ENCODE assay signal across 28 cellular contexts in genomic region chr5:45799388-45799787, GRCh38.
"Had no signal": no experiment of that assay in that cellular context is flagged by ENCODE, and none has a peak within 500 bp of the region (broad histone marks: within the 10 kb centered on the region; RNA-seq: fewer than 3 reads in every experiment).

No MANE protein-coding gene starts in this region.

- H3K27me3 ChIP-seq: colonic mucosa, dorsolateral prefrontal cortex, esophagus muscularis mucosa, esophagus squamous epithelium, foreskin keratinocyte, gastrocnemius medialis, gastroesophageal sphincter, heart left ventricle, heart right ventricle, hepatocyte had no signal

- H3K9me3 ChIP-seq: colonic mucosa, gastrocnemius medialis had no signal

- H3K4me2 ChIP-seq: hepatocyte had no signal

- DNase-seq: colonic mucosa; cortex of kidney; dermis blood vessel endothelial cell; dorsolateral prefrontal cortex; effector CD4-positive, alpha-beta T cell; effector CD8-positive, alpha-beta T cell; effector memory CD4-positive, alpha-beta T cell; effector memory CD8-positive, alpha-beta T cell; endodermal cell; erythroblast; esophagus squamous epithelium; foreskin fibroblast; foreskin keratinocyte; foreskin melanocyte; gastrocnemius medialis; glutamatergic neuron; head of caudate nucleus; heart left ventricle; heart right ventricle had no signal

- H3K27ac ChIP-seq: colonic mucosa, coronary artery, dorsolateral prefrontal cortex, epithelial cell of prostate, esophagus muscularis mucosa, esophagus squamous epithelium, foreskin keratinocyte, gastrocnemius medialis, gastroesophageal sphincter, heart left ventricle, heart right ventricle, hepatocyte had no signal

- H3K36me3 ChIP-seq: colonic mucosa, esophagus muscularis mucosa, esophagus squamous epithelium, gastrocnemius medialis, gastroesophageal sphincter, heart left ventricle, heart right ventricle had no signal

- H3K79me2 ChIP-seq: hepatocyte had no signal

- H2AFZ ChIP-seq: hepatocyte had no signal

- FAIRE-seq: endometrium, endothelial cell of umbilical vein, frontal cortex had no signal

- ATAC-seq: effector memory CD8-positive, alpha-beta T cell; esophagus mucosa; foreskin keratinocyte; gastrocnemius medialis; gastroesophageal sphincter; heart left ventricle; heart right ventricle had no signal

- H3K4me3 ChIP-seq: colonic mucosa, coronary artery, dorsolateral prefrontal cortex, esophagus muscularis mucosa, esophagus squamous epithelium, gastrocnemius medialis, gastroesophageal sphincter, heart left ventricle, heart right ventricle, hepatocyte had no signal

- H3K4me1 ChIP-seq: colonic mucosa, esophagus muscularis mucosa, esophagus squamous epithelium, foreskin keratinocyte, gastrocnemius medialis, gastroesophageal sphincter, heart left ventricle, heart right ventricle had no signal
